Comparison of ENCODE assay signal across 23 cellular contexts in genomic region chr11:43541993-43542392, GRCh38.
"Had no signal": no experiment of that assay in that cellular context is flagged by ENCODE, and none has a peak within 500 bp of the region (broad histone marks: within the 10 kb centered on the region; RNA-seq: fewer than 3 reads in every experiment).

No MANE protein-coding gene starts in this region.

- H3K36me3 Mint-ChIP-seq: mesothelial cell of epicardium had no signal

- H3K27me3 ChIP-seq: right atrium auricular region had no signal

- H3K9me3 ChIP-seq: left lung, mucosa of descending colon, neutrophil, transverse colon, upper lobe of right lung, uterus had no signal

- H3K9ac ChIP-seq: parathyroid adenoma had no signal

- DNase-seq: dermis blood vessel endothelial cell; effector memory CD4-positive, alpha-beta T cell; kidney; left cardiac atrium; left lung; mesenchymal stem cell; mucosa of descending colon; naive B cell; sigmoid colon; spleen; stimulated activated CD4-positive, alpha-beta T cell treated with anti-CD3 and anti-CD28 coated beads, Interleukin-4, amount 100 ng/mL, for 4 hours; stimulated activated naive B cell treated with anti-CD40 and anti-IgM and Interleukin-4, amounts not matched to agents 10 μg/mL and 1 μg/mL and 100 μg/mL, for 72 hours; transverse colon; upper lobe of right lung; uterus had no signal

- ATAC-seq: left cardiac atrium; left lung; mucosa of descending colon; stimulated activated naive B cell treated with anti-CD40 and anti-IgM and Interleukin-4, amounts not matched to agents 10 μg/mL and 1 μg/mL and 100 μg/mL, for 72 hours; upper lobe of right lung had no signal

- H3K4me3 Mint-ChIP-seq: mesothelial cell of epicardium; naive B cell; stimulated activated naive B cell treated with anti-CD40 and anti-IgM and Interleukin-4, amounts not matched to agents 10 μg/mL and 1 μg/mL and 100 μg/mL, for 72 hours; stimulated activated naive CD8-positive, alpha-beta T cell treated with anti-CD3 and anti-CD28 coated beads, Interleukin-15, Interleukin-2, amounts not matched to agents 100 ng/mL and 50 ng/mL, for 24 hours had no signal

- H3K36me3 ChIP-seq: esophagus muscularis mucosa, left lung, neutrophil, right atrium auricular region, sigmoid colon, spleen, transverse colon, upper lobe of right lung, uterus had no signal

- H2AFZ ChIP-seq: parathyroid adenoma had no signal

- H3K4me1 ChIP-seq: parathyroid adenoma, right atrium auricular region, sigmoid colon, upper lobe of right lung, uterus had no signal

- H3K27ac ChIP-seq: coronary artery, esophagus muscularis mucosa, left lung, neutrophil, parathyroid adenoma, right atrium auricular region, sigmoid colon, spleen, transverse colon, upper lobe of right lung, uterus had no signal

- H3K4me3 ChIP-seq: coronary artery, esophagus muscularis mucosa, left lung, mucosa of descending colon, right atrium auricular region, sigmoid colon, spleen, transverse colon, upper lobe of right lung, uterus had no signal

- H3K79me2 ChIP-seq: parathyroid adenoma had no signal

- H3K27ac Mint-ChIP-seq: mesothelial cell of epicardium; naive B cell; progenitor cell of endocrine pancreas; stimulated activated naive B cell treated with anti-CD40 and anti-IgM and Interleukin-4, amounts not matched to agents 10 μg/mL and 1 μg/mL and 100 μg/mL, for 72 hours; stimulated activated naive CD8-positive, alpha-beta T cell treated with anti-CD3 and anti-CD28 coated beads, Interleukin-15, Interleukin-2, amounts not matched to agents 100 ng/mL and 50 ng/mL, for 24 hours had no signal
